8 cellular contexts compared by ENCODE assay signal in the genomic region with DNA sequence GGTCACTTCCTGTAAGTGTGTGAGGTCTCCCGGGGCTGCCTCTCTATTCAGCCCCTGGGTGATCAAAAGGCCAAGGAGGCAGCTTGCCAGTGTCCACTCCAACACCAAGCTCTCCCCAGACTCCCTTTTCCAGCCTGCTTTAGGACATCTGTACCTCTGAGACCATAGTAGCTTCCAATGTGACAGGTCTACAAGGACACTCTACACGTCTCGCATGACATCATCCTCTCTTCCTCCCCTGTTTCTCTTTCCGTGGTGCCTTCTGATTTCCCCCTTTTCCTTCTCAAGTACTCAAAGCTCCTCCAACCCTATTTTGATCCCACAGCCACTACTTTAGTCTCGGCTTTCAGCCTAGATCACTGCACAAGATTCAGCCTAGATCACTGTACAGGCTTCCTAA. TPM values are rescaled to one million over a fixed set of nuclear protein-coding genes. Genes with fewer than 3 reads are reported as not detected.
DNase-seq lines count a peak whose midpoint lies in the region; ATAC-seq and TF ChIP-seq lines count a peak whose summit lies in the region.

No MANE protein-coding gene starts in this region.

- H4K20me1 ChIP-seq in SU-DHL-6 (ENCODE audit: low read depth, low read length) = no peaks in the 10 kb centered on the region
- no peaks in the 10 kb centered on the region for H4K20me1 ChIP-seq in MM.1S (ENCODE audit: insufficient read depth, low read length)

- H3F3A ChIP-seq in SU-DHL-6 (ENCODE audit: insufficient read depth) = no peaks in the 10 kb centered on the region
- H3F3A ChIP-seq in MM.1S (ENCODE audit: insufficient read depth, low read length) = no peaks in the 10 kb centered on the region; the same call in 1 of the 2 replicates

- no peaks in the 10 kb centered on the region for H3K36me3 ChIP-seq in SU-DHL-6 (ENCODE audit: low read length)
- H3K36me3 ChIP-seq in gastroesophageal sphincter = peaks cover 0 to 2% of the 10 kb centered on the region in 2 donors
- peaks cover 0 to 3% (median 0%) of the 10 kb centered on the region in 4 donors for H3K36me3 ChIP-seq in sigmoid colon
- no peaks in the 10 kb centered on the region for H3K36me3 ChIP-seq in MM.1S (replicated peaks; ENCODE audit: insufficient read depth, low read length)

- TF ChIP-seq POLR2A in gastroesophageal sphincter (IDR thresholded peaks at IDR 0.05) = no peak
- no peak for TF ChIP-seq POLR2A in sigmoid colon (IDR thresholded peaks at IDR 0.05)

- intact Hi-C loops in sigmoid colon (cut with DNase I) = loop anchor here (5.0 kb wide), 4 partner anchors 88 to 318 kb away; a partner anchor contains a TSS

- no peak overlapping the region for H3K9ac ChIP-seq in SU-DHL-6 (ENCODE audit: low read length)
- no peak overlapping the region for H3K9ac ChIP-seq in MM.1S (ENCODE audit: low read length)

- H3K4me3 ChIP-seq in SU-DHL-6 (ENCODE audit: insufficient read depth, low read length, poor library complexity, severe bottlenecking) (no peak overlapping the region), gastroesophageal sphincter (peak overlapping the region in 1 of 2 donors; percentile 83), sigmoid colon (peak overlapping the region in 2 of 4 donors; percentile 82), MM.1S (ENCODE audit: low read length) (no peak overlapping the region)

- no peak for TF ChIP-seq CTCF in GM13977 (IDR thresholded peaks at IDR 0.05; ENCODE audit: extremely low read depth, insufficient read depth, missing control alignments)
- TF ChIP-seq CTCF in SU-DHL-6 (IDR thresholded peaks at IDR 0.05; ENCODE audit: insufficient read depth, low read length, poor library complexity, severe bottlenecking) = no peak
- no peak for TF ChIP-seq CTCF in gastroesophageal sphincter (IDR thresholded peaks at IDR 0.05)
- no peak for TF ChIP-seq CTCF in sigmoid colon (IDR thresholded peaks at IDR 0.05)
- TF ChIP-seq CTCF in MM.1S (IDR thresholded peaks at IDR 0.05; ENCODE audit: low read length) = no peak

- H3K4me2 ChIP-seq in SU-DHL-6 (ENCODE audit: low read depth, low read length, poor library complexity, severe bottlenecking) = peak overlapping the region; percentile 75
- H3K4me2 ChIP-seq in MM.1S (ENCODE audit: low read depth, low read length) = no peak overlapping the region

- H3K4me1 ChIP-seq in gastroesophageal sphincter (peaks cover 0 to 43% (median 20%) of the 10 kb centered on the region in 3 donors), sigmoid colon (peaks cover 0 to 34% (median 27%) of the 10 kb centered on the region in 4 donors), MM.1S (ENCODE audit: low read length) (peaks cover 5% of the 10 kb centered on the region; the same call in 1 of the 2 replicates)

- H3K9me2 ChIP-seq in SU-DHL-6 (replicated peaks; ENCODE audit: insufficient read depth, low read length) (no peaks in the 10 kb centered on the region), MM.1S (replicated peaks; ENCODE audit: insufficient read depth, low read length) (no peaks in the 10 kb centered on the region)

- H3K27me3 ChIP-seq in SU-DHL-6 (ENCODE audit: low read length) (no peaks in the 10 kb centered on the region), gastroesophageal sphincter (no peaks in the 10 kb centered on the region), sigmoid colon (no peaks in the 10 kb centered on the region), MM.1S (replicated peaks; ENCODE audit: insufficient read depth, low read length) (peaks cover 51% of the 10 kb centered on the region)

- TF ChIP-seq EP300 in gastroesophageal sphincter (IDR thresholded peaks at IDR 0.05) (no peak), sigmoid colon (IDR thresholded peaks at IDR 0.05) (no peak)

- in situ Hi-C loops in GM13977 (cut with MboI; ENCODE audit: low pct_unique_long_range_greater_than_20kb, low sequenced_read_pairs, unreplicated experiment) = no loop called here

- H3K27ac ChIP-seq in SU-DHL-6 (ENCODE audit: low read depth, low read length) (no peak overlapping the region), gastroesophageal sphincter (peak overlapping the region; percentile 22 to 88 (median 84)), sigmoid colon (peak overlapping the region; percentile 75 to 84 (median 79)), MM.1S (ENCODE audit: low read length) (no peak overlapping the region)

- H2AFZ ChIP-seq in SU-DHL-6 (ENCODE audit: low read depth, low read length, severe bottlenecking) (peak overlapping the region; percentile 96), MM.1S (ENCODE audit: low read length) (no peak overlapping the region)

- ATAC-seq in gastroesophageal sphincter (no peak), HG02970 (IDR thresholded peaks at IDR 0.05; ENCODE audit: low FRiP score, unreplicated experiment) (no peak)

- WGBS in gastroesophageal sphincter (ENCODE audit: low coverage in 1 of 2), 2 donors = 43 to 54% methylated on average over 2 to 5 of the region's 5 CpGs
- WGBS in sigmoid colon, 2 donors = 54 to 56% methylated on average over 5 of the region's 5 CpGs

- H3K79me2 ChIP-seq in SU-DHL-6 (ENCODE audit: insufficient read depth, low read length) (no peaks in the 10 kb centered on the region), MM.1S (ENCODE audit: low read length) (no peaks in the 10 kb centered on the region)

- H3K9me3 ChIP-seq in SU-DHL-6 (ENCODE audit: insufficient read depth, low read length) (no peaks in the 10 kb centered on the region), gastroesophageal sphincter (no peaks in the 10 kb centered on the region), sigmoid colon (no peaks in the 10 kb centered on the region), MM.1S (replicated peaks; ENCODE audit: insufficient read depth, low read length) (no peaks in the 10 kb centered on the region)

- DNase-seq in GM13977 (ENCODE audit: low spot score) (peak; percentile 14), sigmoid colon (no peak), MM.1S (no peak)
- no peak for DNase-seq in stimulated activated CD4-positive, alpha-beta T cell treated with anti-CD3 and anti-CD28 coated beads, Interleukin-15, amount 100 ng/mL, for 24 hours
- no peak for DNase-seq in effector CD4-positive, alpha-beta T cell

RNA-seq across cellular contexts. Expression of a gene that starts 26.4 kb away (rescaled TPM):
- total RNA-seq in gastroesophageal sphincter (10 to 100 TPM; 39.2 to 73.0 (median 46.4) TPM), sigmoid colon (10 to 100 TPM; 33.4 to 74.2 (median 38.5) TPM)
- polyA plus RNA-seq in sigmoid colon = 100 to 1,000 TPM in 1 of 3 donors, 10 to 100 TPM in 2; 43.2 to 504 (median 70.7) TPM

Comparison
In these comparisons a context has a peak if more than half of its experiments do, and no peak if none do; other contexts are left out.
1. H3K27ac ChIP-seq: peak in gastroesophageal sphincter (4 of 4) and sigmoid colon (4 of 4); none in SU-DHL-6 (single experiment) and MM.1S (single experiment).